ENCODE assay signal across 13 cellular contexts in the genomic region with DNA sequence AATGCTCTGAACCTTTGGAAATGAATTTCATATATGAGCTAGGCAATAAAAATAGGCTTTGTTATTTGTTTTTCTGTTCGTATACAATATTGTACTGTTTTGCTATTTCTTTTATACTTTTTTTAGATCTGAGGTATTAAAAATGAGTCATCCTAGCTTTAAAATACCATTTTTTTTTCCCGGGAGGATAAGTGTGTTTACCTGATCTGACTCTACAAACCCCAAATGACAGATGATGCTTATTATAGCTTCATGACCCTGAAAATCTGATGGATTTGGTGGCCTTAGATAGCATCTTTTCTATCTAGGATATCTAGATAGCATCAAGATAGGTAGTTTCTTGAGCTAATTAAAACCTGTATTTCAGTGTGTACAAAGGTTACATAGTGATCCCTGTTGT.
"Had no signal": no experiment of that assay in that cellular context is flagged by ENCODE, and none has a peak within 500 bp of the region (broad histone marks: within the 10 kb centered on the region; RNA-seq: fewer than 3 reads in every experiment).

No MANE protein-coding gene starts in this region.

- DNase-seq: activated CD4-positive, alpha-beta T cell treated with anti-CD3 and anti-CD28 coated beads, Interleukin-2, amount 50 U/mL, for 4 hours; activated gamma-delta T cell treated with Interleukin-2 at 50 U/mL for 16 hours; amniotic stem cell; dermis blood vessel endothelial cell; effector memory CD8-positive, alpha-beta T cell; islet precursor cell; lower lobe of right lung; sigmoid colon; spleen; stimulated activated naive B cell treated with anti-CD40 and anti-IgM and Interleukin-4, amounts not matched to agents 10 μg/mL and 1 μg/mL and 100 μg/mL, for 72 hours; thyroid gland had no signal

- H3K36me3 ChIP-seq: sigmoid colon, thyroid gland had no signal

- H3K4me1 ChIP-seq: parathyroid adenoma had no signal

- H3K9ac ChIP-seq: parathyroid adenoma had no signal

- ATAC-seq: effector memory CD8-positive, alpha-beta T cell; lower lobe of right lung; natural killer cell treated with Interleukin-12 subunit alpha and Interleukin-12 subunit beta and Interleukin-15 and Interleukin-18, amount 100 ng/mL, for 72 hours; stimulated activated naive B cell treated with anti-CD40 and anti-IgM and Interleukin-4, amounts not matched to agents 10 μg/mL and 1 μg/mL and 100 μg/mL, for 72 hours had no signal

- H3K9me3 ChIP-seq: lower lobe of right lung, sigmoid colon, spleen, thyroid gland had no signal

- H2AFZ ChIP-seq: parathyroid adenoma had no signal

- H3K4me3 ChIP-seq: lower lobe of right lung, sigmoid colon, spleen, thyroid gland had no signal

- H3K27me3 ChIP-seq: sigmoid colon, spleen, thyroid gland had no signal

- H3K27ac ChIP-seq: lower lobe of right lung, parathyroid adenoma, sigmoid colon, spleen, thyroid gland had no signal
